ENCODE assay signal across 1 cellular context in genomic region chr20:63534427-63534830, GRCh38.
TF ChIP-seq lines count a peak whose summit lies in the region.

No MANE protein-coding gene starts in this region.

TF ChIP-seq in H1, 55 proteins besides CTCF, POLR2A, EP300 and RAD21:
- TF ChIP-seq SP2 (IDR thresholded peaks at IDR 0.05; ENCODE audit: low read length) (no peak), TAF1 (IDR thresholded peaks at IDR 0.05; ENCODE audit: low read depth, low read length) (no peak), ATF3 (IDR thresholded peaks at IDR 0.05; ENCODE audit: insufficient read depth, low read depth, low read length) (no peak), JUND (IDR thresholded peaks at IDR 0.05; ENCODE audit: low read length) (no peak), CBX8 (IDR thresholded peaks at IDR 0.05; ENCODE audit: borderline replicate concordance, low read depth, low read length) (no peak), ZNF274 (IDR thresholded peaks at IDR 0.05; ENCODE audit: borderline replicate concordance, extremely low read depth, low read length) (no peak)
TF ChIP-seq in H1: peak in this region for 0.
